ENCODE assay signal across 1 cellular context in genomic region chr2:70946832-70947442, GRCh38.
TF ChIP-seq lines count a peak whose summit lies in the region.

No MANE protein-coding gene starts in this region.

TF ChIP-seq in HepG2, 621 proteins besides CTCF, POLR2A, EP300 and RAD21 (continues in another document):
- TF ChIP-seq ZMYM2 (CRISPR knock-in tag; IDR thresholded peaks at IDR 0.05): no peak
- no peak for TF ChIP-seq ZNF44 (CRISPR knock-in tag; IDR thresholded peaks at IDR 0.05)
- TF ChIP-seq ASH2L (IDR thresholded peaks at IDR 0.05; ENCODE audit: insufficient read length, low read depth, low read length): peak; percentile 17
- TF ChIP-seq TAF15 (IDR thresholded peaks at IDR 0.05; ENCODE audit: low read depth, low read length, poor library complexity, severe bottlenecking): no peak
- TF ChIP-seq SALL1 (CRISPR knock-in tag; IDR thresholded peaks at IDR 0.05): peak; percentile 13; the same call in 1 of the 2 replicates
- TF ChIP-seq FOXO1 (CRISPR knock-in tag; IDR thresholded peaks at IDR 0.05): no peak
- no peak for TF ChIP-seq ZNF850 (CRISPR knock-in tag; conservative IDR thresholded peaks at IDR 0.05)
- TF ChIP-seq TIGD3 (CRISPR knock-in tag; IDR thresholded peaks at IDR 0.05; ENCODE audit: borderline replicate concordance): no peak
- TF ChIP-seq CSRNP1 (CRISPR knock-in tag; IDR thresholded peaks at IDR 0.05): no peak
- no peak for TF ChIP-seq NFRKB (IDR thresholded peaks at IDR 0.05)
- TF ChIP-seq PBX3 (CRISPR knock-in tag; IDR thresholded peaks at IDR 0.05; ENCODE audit: borderline replicate concordance): no peak
- 0 out of 2 replicates have a peak, but pooled peaks have one; percentile 22 for TF ChIP-seq ARID5B (CRISPR knock-in tag; IDR thresholded peaks at IDR 0.05)
- TF ChIP-seq ZNF644 (CRISPR knock-in tag; IDR thresholded peaks at IDR 0.05; ENCODE audit: low read depth): no peak
- no peak for TF ChIP-seq HMG20A (CRISPR knock-in tag; IDR thresholded peaks at IDR 0.05; ENCODE audit: borderline replicate concordance)
- 0 out of 2 replicates have a peak, but pooled peaks have one; percentile 51 for TF ChIP-seq ZNF691 (CRISPR knock-in tag; IDR thresholded peaks at IDR 0.05; ENCODE audit: borderline replicate concordance, low read depth)
- TF ChIP-seq ZNF512 (CRISPR knock-in tag; IDR thresholded peaks at IDR 0.05): no peak
- no peak for TF ChIP-seq ZNF660 (CRISPR knock-in tag; IDR thresholded peaks at IDR 0.05; ENCODE audit: borderline replicate concordance, low read depth)
- no peak for TF ChIP-seq NFE2L1 (CRISPR knock-in tag; IDR thresholded peaks at IDR 0.05; ENCODE audit: borderline replicate concordance)
- TF ChIP-seq IRF2 (CRISPR knock-in tag; IDR thresholded peaks at IDR 0.05): 0 out of 2 replicates have a peak, but pooled peaks have one; percentile 42
- TF ChIP-seq NCOA5 (CRISPR knock-in tag; IDR thresholded peaks at IDR 0.05): no peak
- TF ChIP-seq ZNF749 (CRISPR knock-in tag; IDR thresholded peaks at IDR 0.05; ENCODE audit: borderline replicate concordance): no peak
- TF ChIP-seq HMGXB3 (CRISPR knock-in tag; IDR thresholded peaks at IDR 0.05; ENCODE audit: borderline replicate concordance): no peak
- TF ChIP-seq IKZF5 (CRISPR knock-in tag; IDR thresholded peaks at IDR 0.05): peak; percentile 18; the same call in 1 of the 2 replicates
- TF ChIP-seq ZSCAN31 (CRISPR knock-in tag; IDR thresholded peaks at IDR 0.05; ENCODE audit: low read depth): no peak
- TF ChIP-seq ZNF629 (CRISPR knock-in tag; conservative IDR thresholded peaks at IDR 0.05): no peak
- TF ChIP-seq RBM22 (optimal IDR thresholded peaks at IDR 0.05; ENCODE audit: low read length): no peak
- TF ChIP-seq U2AF2 (IDR thresholded peaks at IDR 0.05; ENCODE audit: low read depth, low read length): no peak
- TF ChIP-seq DPF2 (CRISPR knock-in tag; IDR thresholded peaks at IDR 0.05; ENCODE audit: borderline replicate concordance, low read depth): no peak
- no peak for TF ChIP-seq PAX8 (CRISPR knock-in tag; IDR thresholded peaks at IDR 0.05; ENCODE audit: borderline replicate concordance)
- no peak for TF ChIP-seq ZNF614 (CRISPR knock-in tag; IDR thresholded peaks at IDR 0.05; ENCODE audit: borderline replicate concordance)
- no peak for TF ChIP-seq ZNF576 (CRISPR knock-in tag; IDR thresholded peaks at IDR 0.05)
- no peak for TF ChIP-seq ZNF678 (CRISPR knock-in tag; IDR thresholded peaks at IDR 0.05)
- TF ChIP-seq LCORL (IDR thresholded peaks at IDR 0.05): no peak
- no peak for TF ChIP-seq LCORL (CRISPR knock-in tag; IDR thresholded peaks at IDR 0.05)
- no peak for TF ChIP-seq RORA (CRISPR knock-in tag; IDR thresholded peaks at IDR 0.05)
- no peak for TF ChIP-seq BRD4 (CRISPR knock-in tag; IDR thresholded peaks at IDR 0.05)
- TF ChIP-seq ZFP36L1 (CRISPR knock-in tag; IDR thresholded peaks at IDR 0.05): no peak
- no peak for TF ChIP-seq DR1 (CRISPR knock-in tag; IDR thresholded peaks at IDR 0.05)
- no peak for TF ChIP-seq MEF2D (CRISPR knock-in tag; IDR thresholded peaks at IDR 0.05)
- TF ChIP-seq PRDM4 (CRISPR knock-in tag; IDR thresholded peaks at IDR 0.05; ENCODE audit: borderline replicate concordance): no peak
- TF ChIP-seq MLX (CRISPR knock-in tag; IDR thresholded peaks at IDR 0.05): no peak
- no peak for TF ChIP-seq RBM39 (IDR thresholded peaks at IDR 0.05; ENCODE audit: low read depth, low read length, poor library complexity, severe bottlenecking)
